12 cellular contexts compared by ENCODE assay signal in the genomic region with DNA sequence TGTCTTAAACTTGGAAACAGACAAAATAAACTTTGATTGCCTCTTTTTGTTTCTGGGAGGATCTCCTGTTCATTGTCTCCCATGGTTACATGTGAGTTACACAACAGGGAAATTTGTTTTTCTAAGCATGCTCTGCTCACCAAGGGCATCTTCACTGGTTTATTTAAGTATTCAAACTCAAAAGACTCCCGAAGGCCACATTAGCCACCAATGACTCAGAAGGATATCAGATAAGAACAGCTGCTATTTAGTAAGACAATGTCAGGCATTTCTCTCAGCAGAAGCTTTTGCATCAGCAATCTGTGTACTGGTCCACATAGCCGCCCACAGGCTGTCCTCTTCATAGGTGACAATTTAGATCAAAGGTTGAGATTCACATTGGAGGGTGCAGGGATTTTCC. TPM values are rescaled to one million over a fixed set of nuclear protein-coding genes. Genes with fewer than 3 reads are reported as not detected.
DNase-seq lines count a peak whose midpoint lies in the region; ATAC-seq and TF ChIP-seq lines count a peak whose summit lies in the region.
"Had no signal": no experiment of that assay in that cellular context is flagged by ENCODE, and none has a peak within 500 bp of the region (broad histone marks: within the 10 kb centered on the region; RNA-seq: fewer than 3 reads in every experiment).

No MANE protein-coding gene starts in this region.

- H3K27ac Mint-ChIP-seq in glutamatergic neuron (ENCODE audit: unreplicated experiment): no peak overlapping the region
- H3K27ac Mint-ChIP-seq: activated CD8-positive, alpha-beta T cell treated with anti-CD3 and anti-CD28 coated beads, Interleukin-2, amount 10 ng/mL, durations not matched to agents 7 days and 5 days had no signal

- TF ChIP-seq CTCF in PC-3 (conservative IDR thresholded peaks at IDR 0.05; ENCODE audit: low read depth, low read length) (no peak), osteoblast (IDR thresholded peaks at IDR 0.05; ENCODE audit: extremely low read depth, low read depth, low read length) (no peak), glutamatergic neuron (IDR thresholded peaks at IDR 0.05; ENCODE audit: partially characterized antibody, unreplicated experiment) (no peak)

- H3K4me1 Mint-ChIP-seq in glutamatergic neuron (ENCODE audit: low read depth, unreplicated experiment): no peaks in the 10 kb centered on the region

- H3K9ac ChIP-seq in PC-3 (ENCODE audit: low read length): no peak overlapping the region

- H3K4me3 ChIP-seq in PC-3 (ENCODE audit: low read length) (no peak overlapping the region), osteoblast (ENCODE audit: insufficient read depth, low read length) (no peak overlapping the region)
- H3K4me3 ChIP-seq: Peyer's patch, thoracic aorta had no signal

- DNase-seq in EH (ENCODE audit: low read depth) (peak; percentile 94), PC-3 (peak; percentile 67), fibroblast of peridontal ligament (ENCODE audit: extremely low read depth) (peak; percentile 74), osteoblast (ENCODE audit: insufficient read length, low spot score, missing footprints) (peak; percentile 53), glutamatergic neuron (no peak), left colon (no peak), NCI-H510A (lab: John Stamatoyannopoulos, UW) (no peak)
- DNase-seq in stimulated activated CD8-positive, alpha-beta memory T cell treated with anti-CD3 and anti-CD28 coated beads, Interleukin-4, amount 100 ng/mL, for 48 hours: no peak
- DNase-seq: activated CD8-positive, alpha-beta T cell treated with anti-CD3 and anti-CD28 coated beads, Interleukin-2, amount 10 ng/mL, durations not matched to agents 7 days and 5 days; kidney; Peyer's patch had no signal

- H3K36me3 Mint-ChIP-seq in glutamatergic neuron (ENCODE audit: unreplicated experiment): no peaks in the 10 kb centered on the region

- no peaks in the 10 kb centered on the region for H3K9me3 ChIP-seq in PC-3 (ENCODE audit: low read length)
- H3K9me3 ChIP-seq in osteoblast (ENCODE audit: low read depth, low read length): no peaks in the 10 kb centered on the region
- H3K9me3 ChIP-seq: Peyer's patch, thoracic aorta had no signal

- CTCF ChIA-PET in PC-3 (lab: Charles Lee): no interaction called here

- no TSS peak for BruUV-seq in PC-3 (replicated peaks; lab: Mats Ljungman, UMichigan)

- H3K36me3 ChIP-seq in PC-3 (ENCODE audit: low read depth, low read length): no peaks in the 10 kb centered on the region
- H3K36me3 ChIP-seq in osteoblast (ENCODE audit: insufficient read depth, low read length): no peaks in the 10 kb centered on the region
- H3K36me3 ChIP-seq: Peyer's patch, thoracic aorta had no signal

- no peak overlapping the region for H3K27ac ChIP-seq in PC-3 (ENCODE audit: low read length)
- H3K27ac ChIP-seq in osteoblast (ENCODE audit: low read depth, low read length): peak overlapping the region; percentile 35
- H3K27ac ChIP-seq: Peyer's patch, thoracic aorta had no signal

- H3K4me2 ChIP-seq in PC-3 (ENCODE audit: low read length) (no peak overlapping the region), osteoblast (ENCODE audit: insufficient read depth, low read length) (no peak overlapping the region)

- H3F3A ChIP-seq in PC-3 (ENCODE audit: low read length, unreplicated experiment): no peaks in the 10 kb centered on the region

- H4K20me1 ChIP-seq in PC-3 (ENCODE audit: low read length) (no peaks in the 10 kb centered on the region), osteoblast (ENCODE audit: insufficient read depth, low read length) (no peaks in the 10 kb centered on the region)

- H3K79me2 ChIP-seq in PC-3 (ENCODE audit: low read length): no peaks in the 10 kb centered on the region
- H3K79me2 ChIP-seq in osteoblast (ENCODE audit: insufficient read depth, low read length): no peaks in the 10 kb centered on the region

- H3K9me2 ChIP-seq in PC-3 (replicated peaks; ENCODE audit: low read length): no peaks in the 10 kb centered on the region

- H3K4me3 Mint-ChIP-seq in glutamatergic neuron (ENCODE audit: unreplicated experiment): no peak overlapping the region
- H3K4me3 Mint-ChIP-seq: activated CD8-positive, alpha-beta T cell treated with anti-CD3 and anti-CD28 coated beads, Interleukin-2, amount 10 ng/mL, durations not matched to agents 7 days and 5 days had no signal

- intact Hi-C loops in PC-3 (cut with micrococcal nuclease) (no loop called here), left colon (cut with DNase I, micrococcal nuclease) (no loop called here)

- H3K4me1 ChIP-seq in PC-3 (ENCODE audit: insufficient read depth, low read length) (0 out of 2 replicates have a peak, but pooled peaks cover 8% of the 10 kb centered on the region), osteoblast (ENCODE audit: insufficient read depth, low read length) (peaks cover 13% of the 10 kb centered on the region)
- H3K4me1 ChIP-seq: Peyer's patch had no signal

- POLR2A ChIA-PET in PC-3 (lab: Charles Lee; ENCODE audit: unreplicated experiment): interaction anchor here (0.6 kb wide), 1 partner anchor 128 kb away, joined by 6 read pairs; no protein-coding TSS in a partner anchor

- ATAC-seq in PC-3 (peak; percentile 73), left colon (no peak)
- ATAC-seq: activated CD8-positive, alpha-beta T cell treated with anti-CD3 and anti-CD28 coated beads, Interleukin-2, amount 10 ng/mL, durations not matched to agents 7 days and 5 days had no signal

- H3K27me3 ChIP-seq in PC-3 (ENCODE audit: low read length) (no peaks in the 10 kb centered on the region), osteoblast (ENCODE audit: insufficient read depth, low read length) (no peaks in the 10 kb centered on the region)
- H3K27me3 ChIP-seq: Peyer's patch had no signal

- peaks cover 2% of the 10 kb centered on the region for H3K9me3 Mint-ChIP-seq in glutamatergic neuron (ENCODE audit: unreplicated experiment)

- H3K27me3 Mint-ChIP-seq in glutamatergic neuron (ENCODE audit: unreplicated experiment): no peaks in the 10 kb centered on the region

- H2AFZ ChIP-seq in PC-3 (ENCODE audit: low read length) (no peak overlapping the region), osteoblast (ENCODE audit: low read length) (no peak overlapping the region)

RNA-seq across cellular contexts. Expression of gene OR6B1, which starts 19.3 kb away (rescaled TPM):
- total RNA-seq in PC-3 (2014; rRNA removed) (not detected in 2 replicates), osteoblast (not detected in 2 replicates), glutamatergic neuron (ENCODE audit: unreplicated experiment) (not detected), left colon (not detected)
- total RNA-seq: activated CD8-positive, alpha-beta T cell treated with anti-CD3 and anti-CD28 coated beads, Interleukin-2, amount 10 ng/mL, durations not matched to agents 7 days and 5 days; kidney; Peyer's patch; thoracic aorta had no signal

RNA-seq across cellular contexts. Expression of gene OR2A5, which starts 29.3 kb away (rescaled TPM):
- not detected in 2 replicates for total RNA-seq in PC-3 (2014; rRNA removed)
- not detected in 2 replicates for total RNA-seq in osteoblast
- not detected for total RNA-seq in glutamatergic neuron (ENCODE audit: unreplicated experiment)
- not detected for total RNA-seq in left colon
- total RNA-seq: activated CD8-positive, alpha-beta T cell treated with anti-CD3 and anti-CD28 coated beads, Interleukin-2, amount 10 ng/mL, durations not matched to agents 7 days and 5 days; kidney; Peyer's patch; thoracic aorta had no signal

RNA-seq across cellular contexts. Expression of gene OR2A25, which starts 50.2 kb away (rescaled TPM):
- total RNA-seq in PC-3 (2014; rRNA removed) (not detected in 2 replicates), osteoblast (not detected in 2 replicates), glutamatergic neuron (ENCODE audit: unreplicated experiment) (not detected), left colon (not detected)
- total RNA-seq: activated CD8-positive, alpha-beta T cell treated with anti-CD3 and anti-CD28 coated beads, Interleukin-2, amount 10 ng/mL, durations not matched to agents 7 days and 5 days; kidney; Peyer's patch; thoracic aorta had no signal

Comparison
In these comparisons a context has a peak if more than half of its experiments do, and no peak if none do; other contexts are left out.
1. DNase-seq: peak in EH (single experiment), PC-3 (single experiment), fibroblast of peridontal ligament (single experiment) and osteoblast (single experiment); none in glutamatergic neuron (single experiment), stimulated activated CD8-positive, alpha-beta memory T cell treated with anti-CD3 and anti-CD28 coated beads, Interleukin-4, amount 100 ng/mL, for 48 hours (single experiment), left colon (0 of 2) and NCI-H510A (single experiment).